Comparison of ENCODE assay signal across 9 cellular contexts in the genomic region with DNA sequence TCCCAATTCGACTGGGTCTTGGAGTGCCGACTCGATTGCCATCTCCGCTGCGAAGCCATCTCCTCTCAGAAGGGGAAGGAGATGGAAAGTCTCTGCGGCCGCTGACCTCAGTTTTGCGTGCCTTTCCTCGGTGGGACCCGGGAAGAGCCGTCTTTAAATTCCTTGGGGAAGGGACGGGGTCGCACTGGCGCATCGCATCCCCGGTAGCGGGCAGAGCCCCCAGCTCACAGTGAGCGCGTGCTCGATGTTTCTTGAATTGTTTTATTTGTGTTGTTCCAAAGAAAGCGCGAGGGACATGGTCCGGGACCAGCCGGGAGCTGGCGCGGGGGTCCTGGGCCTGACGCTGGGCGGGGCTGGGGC. TPM values are rescaled to one million over a fixed set of nuclear protein-coding genes. Genes with fewer than 3 reads are reported as not detected.
DNase-seq lines count a peak whose midpoint lies in the region; ATAC-seq and TF ChIP-seq lines count a peak whose summit lies in the region.
"Had no signal": no experiment of that assay in that cellular context is flagged by ENCODE, and none has a peak within 500 bp of the region (broad histone marks: within the 10 kb centered on the region; RNA-seq: fewer than 3 reads in every experiment).

No MANE protein-coding gene starts in this region.

- ATAC-seq in activated naive CD8-positive, alpha-beta T cell treated with anti-CD3 and anti-CD28 coated beads, Interleukin-2, amount 50 U/mL, for 24 hours: no peak
- no peak for ATAC-seq in thoracic aorta (ENCODE audit: insufficient number of reproducible peaks, low FRiP score, low read depth)

- no peak for DNase-seq in activated naive CD4-positive, alpha-beta T cell treated with anti-CD3 and anti-CD28 coated beads, Interleukin-2, amount 10 ng/mL, durations not matched to agents 7 days and 5 days
- no peak for DNase-seq in activated naive CD4-positive, alpha-beta T cell (lab: John Stamatoyannopoulos, UW)
- no peak for DNase-seq in activated naive CD8-positive, alpha-beta T cell treated with anti-CD3 and anti-CD28 coated beads, Interleukin-2, amount 50 U/mL, for 24 hours
- no peak for DNase-seq in thoracic aorta (ENCODE audit: low spot score)
- DNase-seq in pons (ENCODE audit: low spot score): no peak
- no peak for DNase-seq in hepatic stellate cell (ENCODE audit: low spot score)
- DNase-seq in activated effector memory CD4-positive, alpha-beta T cell treated with anti-CD3 and anti-CD28 coated beads, Interleukin-2, amount 50 U/mL, for 16 hours: no peak
- DNase-seq: activated CD4-positive, alpha-beta T cell treated with anti-CD3 and anti-CD28 coated beads for 1 hour had no signal

- no peaks in the 10 kb centered on the region for H3K9me3 Mint-ChIP-seq in activated naive CD4-positive, alpha-beta T cell treated with anti-CD3 and anti-CD28 coated beads, Interleukin-2, amount 10 ng/mL, durations not matched to agents 7 days and 5 days
- no peaks in the 10 kb centered on the region for H3K9me3 Mint-ChIP-seq in activated naive CD8-positive, alpha-beta T cell treated with anti-CD3 and anti-CD28 coated beads, Interleukin-2, amount 50 U/mL, for 24 hours

- no peaks in the 10 kb centered on the region for H3K27me3 ChIP-seq in thoracic aorta (replicated peaks; ENCODE audit: insufficient read depth)

- H3K4me3 Mint-ChIP-seq in activated naive CD4-positive, alpha-beta T cell treated with anti-CD3 and anti-CD28 coated beads, Interleukin-2, amount 10 ng/mL, durations not matched to agents 7 days and 5 days: peak overlapping the region; percentile 55
- H3K4me3 Mint-ChIP-seq in activated naive CD8-positive, alpha-beta T cell treated with anti-CD3 and anti-CD28 coated beads, Interleukin-2, amount 50 U/mL, for 24 hours: peak overlapping the region; percentile 58

- H3K36me3 ChIP-seq in mesodermal cell (ENCODE audit: control insufficient read depth, insufficient read depth, low read length) (no peaks in the 10 kb centered on the region), thoracic aorta (no peaks in the 10 kb centered on the region)

- peaks cover 10% of the 10 kb centered on the region for H3K4me1 Mint-ChIP-seq in activated naive CD4-positive, alpha-beta T cell treated with anti-CD3 and anti-CD28 coated beads, Interleukin-2, amount 10 ng/mL, durations not matched to agents 7 days and 5 days
- peaks cover 9% of the 10 kb centered on the region for H3K4me1 Mint-ChIP-seq in activated naive CD8-positive, alpha-beta T cell treated with anti-CD3 and anti-CD28 coated beads, Interleukin-2, amount 50 U/mL, for 24 hours

- CTCF ChIA-PET in activated naive CD4-positive, alpha-beta T cell treated with anti-CD3 and anti-CD28 coated beads, Interleukin-2, amount 10 ng/mL, durations not matched to agents 7 days and 5 days (lab: Charles Lee): no interaction called here

- H3K27ac ChIP-seq in mesodermal cell (ENCODE audit: low read depth, low read length, severe bottlenecking): no peak overlapping the region
- H3K27ac ChIP-seq in thoracic aorta: no peak overlapping the region

- H3K9me3 ChIP-seq in mesodermal cell (ENCODE audit: control insufficient read depth, low read length): no peaks in the 10 kb centered on the region
- H3K9me3 ChIP-seq in thoracic aorta: no peaks in the 10 kb centered on the region

- peaks cover 51% of the 10 kb centered on the region for H3K27me3 Mint-ChIP-seq in activated naive CD4-positive, alpha-beta T cell treated with anti-CD3 and anti-CD28 coated beads, Interleukin-2, amount 10 ng/mL, durations not matched to agents 7 days and 5 days
- peaks cover 43% of the 10 kb centered on the region for H3K27me3 Mint-ChIP-seq in activated naive CD8-positive, alpha-beta T cell treated with anti-CD3 and anti-CD28 coated beads, Interleukin-2, amount 50 U/mL, for 24 hours

- TF ChIP-seq CTCF in thoracic aorta (IDR thresholded peaks at IDR 0.05): no peak

- no peaks in the 10 kb centered on the region for H3K36me3 Mint-ChIP-seq in activated naive CD4-positive, alpha-beta T cell treated with anti-CD3 and anti-CD28 coated beads, Interleukin-2, amount 10 ng/mL, durations not matched to agents 7 days and 5 days
- H3K36me3 Mint-ChIP-seq in activated naive CD8-positive, alpha-beta T cell treated with anti-CD3 and anti-CD28 coated beads, Interleukin-2, amount 50 U/mL, for 24 hours (ENCODE audit: low read depth): no peaks in the 10 kb centered on the region

- WGBS in mesodermal cell (ENCODE audit: insufficient coverage in 2 of 2), 2 experiments: 15 to 16% methylated on average over 18 to 21 of the region's 28 CpGs

- H3K27ac Mint-ChIP-seq in activated naive CD4-positive, alpha-beta T cell treated with anti-CD3 and anti-CD28 coated beads, Interleukin-2, amount 10 ng/mL, durations not matched to agents 7 days and 5 days: peak overlapping the region; percentile 60
- H3K27ac Mint-ChIP-seq in activated naive CD8-positive, alpha-beta T cell treated with anti-CD3 and anti-CD28 coated beads, Interleukin-2, amount 50 U/mL, for 24 hours: no peak overlapping the region

- H3K4me1 ChIP-seq in mesodermal cell (ENCODE audit: control insufficient read depth, insufficient read depth, low read length, poor library complexity, severe bottlenecking): peaks cover 3% of the 10 kb centered on the region
- peaks cover 4 to 9% of the 10 kb centered on the region in 2 donors for H3K4me1 ChIP-seq in thoracic aorta (ENCODE audit: control insufficient read depth in 1 of 2, low read depth in 2 of 2)

- H3K4me3 ChIP-seq in mesodermal cell (ENCODE audit: extremely low read depth, insufficient read depth, low read length, poor library complexity, severe bottlenecking) (peak overlapping the region; percentile 71), thoracic aorta (peak overlapping the region; percentile 76)

RNA-seq across cellular contexts. Expression of a gene that starts 0.3 kb away (rescaled TPM):
- 11.8 TPM for polyA plus RNA-seq in mesodermal cell (2013, experiment 1 of 2)
- 14.5 TPM for polyA plus RNA-seq in mesodermal cell (2013, experiment 2 of 2)
- 10 to 100 TPM; 17.8 to 22.1 TPM for total RNA-seq in thoracic aorta
